ENCODE assay signal across 20 cellular contexts in the genomic region with DNA sequence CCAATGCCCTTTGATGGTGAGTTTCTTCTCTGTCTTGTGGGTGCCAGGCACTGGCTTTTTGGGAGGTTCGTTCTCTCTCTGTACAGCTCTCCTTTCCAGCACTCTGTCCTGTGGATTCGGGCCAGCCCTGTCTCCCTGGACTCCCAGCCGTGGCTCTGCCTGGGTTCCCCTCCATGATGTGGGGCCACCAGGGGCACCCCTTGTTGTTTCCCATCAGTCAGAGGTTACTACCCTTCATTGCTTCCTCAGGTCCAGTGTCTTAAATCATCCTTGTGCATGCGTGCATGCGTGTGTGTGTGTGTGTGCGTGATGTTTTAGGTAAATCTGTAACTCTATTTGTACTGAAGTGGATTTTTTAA.
"Had no signal": no experiment of that assay in that cellular context is flagged by ENCODE, and none has a peak within 500 bp of the region (broad histone marks: within the 10 kb centered on the region; RNA-seq: fewer than 3 reads in every experiment).

No MANE protein-coding gene starts in this region.

- H3K4me3 ChIP-seq: ascending aorta, breast epithelium, esophagus muscularis mucosa, lower lobe of right lung, SJCRH30, spleen, thyroid gland, uterus had no signal

- H3K4me1 ChIP-seq: breast epithelium, SJCRH30, thyroid gland, uterus had no signal

- H3K4me3 Mint-ChIP-seq: activated B cell treated with CpG ODN at 0.5 μM for 24 hours; dendritic cell treated with granulocyte-macrophage colony-stimulating factor and Interleukin-4, amounts not matched to agents 40 ng/mL and 50 ng/mL, for 4 days; stimulated activated naive B cell treated with anti-CD40 and anti-IgM and Interleukin-4, amounts not matched to agents 10 μg/mL and 1 μg/mL and 100 μg/mL, for 72 hours; T-helper 2 cell treated with Interferon-gamma antibody and Interleukin-4, amounts not matched to agents 5 μg/mL and 100 μg/mL, for 36 hours had no signal

- H3K9me3 Mint-ChIP-seq: activated B cell treated with CpG ODN at 0.5 μM for 24 hours; activated T-helper 2 cell treated with anti-CD3 and anti-CD28 coated beads, Interferon-gamma antibody, Interleukin-2, Interleukin-4, amounts not matched to agents 10 μg/mL and 5 μg/mL and 100 μg/mL, durations not matched to agents 14 hours and 24 hours and 36 hours; dendritic cell treated with granulocyte-macrophage colony-stimulating factor and Interleukin-4, amounts not matched to agents 40 ng/mL and 50 ng/mL, for 4 days; stimulated activated naive B cell treated with anti-CD40 and anti-IgM and Interleukin-4, amounts not matched to agents 10 μg/mL and 1 μg/mL and 100 μg/mL, for 72 hours; T-helper 2 cell treated with Interferon-gamma antibody and Interleukin-4, amounts not matched to agents 5 μg/mL and 100 μg/mL, for 36 hours had no signal

- H3K27ac Mint-ChIP-seq: activated B cell treated with CpG ODN at 0.5 μM for 24 hours; activated T-helper 2 cell treated with anti-CD3 and anti-CD28 coated beads, Interferon-gamma antibody, Interleukin-2, Interleukin-4, amounts not matched to agents 10 μg/mL and 5 μg/mL and 100 μg/mL, durations not matched to agents 14 hours and 24 hours and 36 hours; dendritic cell treated with granulocyte-macrophage colony-stimulating factor and Interleukin-4, amounts not matched to agents 40 ng/mL and 50 ng/mL, for 4 days; stimulated activated naive B cell treated with anti-CD40 and anti-IgM and Interleukin-4, amounts not matched to agents 10 μg/mL and 1 μg/mL and 100 μg/mL, for 72 hours had no signal

- H3K4me1 Mint-ChIP-seq: activated B cell treated with CpG ODN at 0.5 μM for 24 hours had no signal

- H3K27me3 ChIP-seq: ascending aorta, breast epithelium, esophagus muscularis mucosa, SJCRH30, spleen, thyroid gland, uterus had no signal

- H3K27ac ChIP-seq: ascending aorta, breast epithelium, esophagus muscularis mucosa, lower lobe of right lung, SJCRH30, spleen, thyroid gland, uterus had no signal

- ATAC-seq: left colon; lower lobe of right lung; stimulated activated naive B cell treated with anti-CD40 and anti-IgM and Interleukin-4, amounts not matched to agents 10 μg/mL and 1 μg/mL and 100 μg/mL, for 72 hours had no signal

- H3K27me3 Mint-ChIP-seq: activated B cell treated with CpG ODN at 0.5 μM for 24 hours; dendritic cell treated with granulocyte-macrophage colony-stimulating factor and Interleukin-4, amounts not matched to agents 40 ng/mL and 50 ng/mL, for 4 days; stimulated activated naive B cell treated with anti-CD40 and anti-IgM and Interleukin-4, amounts not matched to agents 10 μg/mL and 1 μg/mL and 100 μg/mL, for 72 hours had no signal

- H3K9me3 ChIP-seq: ascending aorta, breast epithelium, esophagus muscularis mucosa, lower lobe of right lung, SJCRH30, spleen, thyroid gland, uterus had no signal

- H3K36me3 ChIP-seq: breast epithelium, uterus had no signal

- DNase-seq: activated B cell treated with CpG ODN at 0.5 μM for 24 hours; activated CD4-positive, alpha-beta T cell treated with anti-CD3 and anti-CD28 coated beads, Interleukin-2, amount 50 U/mL, for 1 hour; activated naive CD4-positive, alpha-beta T cell treated with Interleukin-2 at 50 U/mL for 16 hours; activated T-cell treated with anti-CD3 and anti-CD28 coated beads for 4 hours; effector CD8-positive, alpha-beta T cell; left colon; lower lobe of right lung; retina; SJCRH30; spleen; stimulated activated CD4-positive, alpha-beta T cell treated with anti-CD3 and anti-CD28 coated beads, Interleukin-4, amount 100 ng/mL, for 4 hours; stimulated activated naive B cell treated with anti-CD40 and anti-IgM and Interleukin-4, amounts not matched to agents 10 μg/mL and 1 μg/mL and 100 μg/mL, for 72 hours; thyroid gland; uterus had no signal
